Comparison of ENCODE assay signal across 1 cellular context in the genomic region with DNA sequence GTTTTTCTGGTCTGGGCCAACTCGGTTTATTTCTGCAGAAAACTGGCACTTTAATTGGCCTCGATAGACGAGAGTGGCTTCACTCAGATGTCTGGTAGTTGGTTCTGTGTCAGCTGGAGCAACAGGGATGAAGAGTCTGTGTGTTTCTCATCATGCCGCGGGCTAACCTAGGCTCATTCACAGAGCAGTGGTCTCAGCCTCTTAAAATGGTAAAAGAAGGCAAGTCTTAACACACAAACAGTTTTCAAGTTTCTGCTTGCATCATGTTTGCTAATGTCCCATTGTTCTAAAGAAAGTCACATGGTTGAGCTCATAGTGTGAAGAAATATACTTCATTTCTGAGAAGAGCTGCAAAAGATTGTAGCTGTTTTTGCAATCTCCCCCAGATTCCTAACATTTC.
TF ChIP-seq lines count a peak whose summit lies in the region.

No MANE protein-coding gene starts in this region.

TF ChIP-seq in GM12891, 5 proteins besides CTCF, POLR2A, EP300 and RAD21 (continued from another document):
- TF ChIP-seq TAF1 (IDR thresholded peaks at IDR 0.05; ENCODE audit: low read depth, low read length) (no peak), PAX5 (IDR thresholded peaks at IDR 0.05; ENCODE audit: insufficient read depth, low read length, severe bottlenecking) (no peak), SPI1 (IDR thresholded peaks at IDR 0.05; ENCODE audit: low read depth, low read length) (no peak), POU2F2 (IDR thresholded peaks at IDR 0.05; ENCODE audit: low read depth, low read length) (no peak)
